1 cellular context compared by ENCODE assay signal in genomic region chr3:193972816-193973215, GRCh38.
TF ChIP-seq lines count a peak whose summit lies in the region.

No MANE protein-coding gene starts in this region.

TF ChIP-seq in K562, 482 proteins besides CTCF, POLR2A, EP300 and RAD21 (continued from another document):
- TF ChIP-seq, protein P1, sequence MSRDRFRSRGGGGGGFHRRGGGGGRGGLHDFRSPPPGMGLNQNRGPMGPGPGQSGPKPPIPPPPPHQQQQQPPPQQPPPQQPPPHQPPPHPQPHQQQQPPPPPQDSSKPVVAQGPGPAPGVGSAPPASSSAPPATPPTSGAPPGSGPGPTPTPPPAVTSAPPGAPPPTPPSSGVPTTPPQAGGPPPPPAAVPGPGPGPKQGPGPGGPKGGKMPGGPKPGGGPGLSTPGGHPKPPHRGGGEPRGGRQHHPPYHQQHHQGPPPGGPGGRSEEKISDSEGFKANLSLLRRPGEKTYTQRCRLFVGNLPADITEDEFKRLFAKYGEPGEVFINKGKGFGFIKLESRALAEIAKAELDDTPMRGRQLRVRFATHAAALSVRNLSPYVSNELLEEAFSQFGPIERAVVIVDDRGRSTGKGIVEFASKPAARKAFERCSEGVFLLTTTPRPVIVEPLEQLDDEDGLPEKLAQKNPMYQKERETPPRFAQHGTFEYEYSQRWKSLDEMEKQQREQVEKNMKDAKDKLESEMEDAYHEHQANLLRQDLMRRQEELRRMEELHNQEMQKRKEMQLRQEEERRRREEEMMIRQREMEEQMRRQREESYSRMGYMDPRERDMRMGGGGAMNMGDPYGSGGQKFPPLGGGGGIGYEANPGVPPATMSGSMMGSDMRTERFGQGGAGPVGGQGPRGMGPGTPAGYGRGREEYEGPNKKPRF (IDR thresholded peaks at IDR 0.05; ENCODE audit: low read depth, low read length) = no peak
- TF ChIP-seq NONO (IDR thresholded peaks at IDR 0.05; ENCODE audit: low read depth in 2 of 2, low read length in 1 of 2) = no peak
- no peak for TF ChIP-seq ZKSCAN8 (CRISPR knock-in tag; IDR thresholded peaks at IDR 0.05)
- no peak for TF ChIP-seq PRPF4 (IDR thresholded peaks at IDR 0.05; ENCODE audit: insufficient read depth, low read depth, low read length, poor library complexity, severe bottlenecking)
- TF ChIP-seq STAT6 (CRISPR knock-in tag; IDR thresholded peaks at IDR 0.05) = no peak
- no peak for TF ChIP-seq ZNF655 (CRISPR knock-in tag; IDR thresholded peaks at IDR 0.05)
- no peak for TF ChIP-seq PTBP1 (IDR thresholded peaks at IDR 0.05; ENCODE audit: low read depth, low read length)
